ENCODE assay signal across 1 cellular context in genomic region chr17:51666971-51667721, GRCh38.
TF ChIP-seq lines count a peak whose summit lies in the region.

No MANE protein-coding gene starts in this region.

TF ChIP-seq in HEK293, 187 proteins besides CTCF, POLR2A, EP300 and RAD21 (continued from another document):
- TF ChIP-seq, protein P1, sequence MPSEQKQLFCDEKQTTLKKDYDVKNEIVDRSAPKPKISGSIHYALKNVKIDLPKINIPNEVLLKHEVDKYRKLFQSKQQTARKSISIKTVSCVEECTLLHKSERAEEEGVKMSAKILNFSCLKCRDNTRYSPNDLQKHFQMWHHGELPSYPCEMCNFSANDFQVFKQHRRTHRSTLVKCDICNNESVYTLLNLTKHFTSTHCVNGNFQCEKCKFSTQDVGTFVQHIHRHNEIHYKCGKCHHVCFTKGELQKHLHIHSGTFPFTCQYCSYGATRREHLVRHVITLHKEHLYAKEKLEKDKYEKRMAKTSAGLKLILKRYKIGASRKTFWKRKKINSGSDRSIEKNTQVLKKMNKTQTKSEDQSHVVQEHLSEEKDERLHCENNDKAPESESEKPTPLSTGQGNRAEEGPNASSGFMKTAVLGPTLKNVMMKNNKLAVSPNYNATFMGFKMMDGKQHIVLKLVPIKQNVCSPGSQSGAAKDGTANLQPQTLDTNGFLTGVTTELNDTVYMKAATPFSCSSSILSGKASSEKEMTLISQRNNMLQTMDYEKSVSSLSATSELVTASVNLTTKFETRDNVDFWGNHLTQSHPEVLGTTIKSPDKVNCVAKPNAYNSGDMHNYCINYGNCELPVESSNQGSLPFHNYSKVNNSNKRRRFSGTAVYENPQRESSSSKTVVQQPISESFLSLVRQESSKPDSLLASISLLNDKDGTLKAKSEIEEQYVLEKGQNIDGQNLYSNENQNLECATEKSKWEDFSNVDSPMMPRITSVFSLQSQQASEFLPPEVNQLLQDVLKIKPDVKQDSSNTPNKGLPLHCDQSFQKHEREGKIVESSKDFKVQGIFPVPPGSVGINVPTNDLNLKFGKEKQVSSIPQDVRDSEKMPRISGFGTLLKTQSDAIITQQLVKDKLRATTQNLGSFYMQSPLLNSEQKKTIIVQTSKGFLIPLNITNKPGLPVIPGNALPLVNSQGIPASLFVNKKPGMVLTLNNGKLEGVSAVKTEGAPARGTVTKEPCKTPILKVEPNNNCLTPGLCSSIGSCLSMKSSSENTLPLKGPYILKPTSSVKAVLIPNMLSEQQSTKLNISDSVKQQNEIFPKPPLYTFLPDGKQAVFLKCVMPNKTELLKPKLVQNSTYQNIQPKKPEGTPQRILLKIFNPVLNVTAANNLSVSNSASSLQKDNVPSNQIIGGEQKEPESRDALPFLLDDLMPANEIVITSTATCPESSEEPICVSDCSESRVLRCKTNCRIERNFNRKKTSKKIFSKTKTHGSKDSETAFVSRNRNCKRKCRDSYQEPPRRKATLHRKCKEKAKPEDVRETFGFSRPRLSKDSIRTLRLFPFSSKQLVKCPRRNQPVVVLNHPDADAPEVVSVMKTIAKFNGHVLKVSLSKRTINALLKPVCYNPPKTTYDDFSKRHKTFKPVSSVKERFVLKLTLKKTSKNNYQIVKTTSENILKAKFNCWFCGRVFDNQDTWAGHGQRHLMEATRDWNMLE (tag by site-specific recombination; conservative IDR thresholded peaks at IDR 0.05; ENCODE audit: low read depth) = no peak
TF ChIP-seq in HEK293: peak in this region for 1.
